In the genomic region with DNA sequence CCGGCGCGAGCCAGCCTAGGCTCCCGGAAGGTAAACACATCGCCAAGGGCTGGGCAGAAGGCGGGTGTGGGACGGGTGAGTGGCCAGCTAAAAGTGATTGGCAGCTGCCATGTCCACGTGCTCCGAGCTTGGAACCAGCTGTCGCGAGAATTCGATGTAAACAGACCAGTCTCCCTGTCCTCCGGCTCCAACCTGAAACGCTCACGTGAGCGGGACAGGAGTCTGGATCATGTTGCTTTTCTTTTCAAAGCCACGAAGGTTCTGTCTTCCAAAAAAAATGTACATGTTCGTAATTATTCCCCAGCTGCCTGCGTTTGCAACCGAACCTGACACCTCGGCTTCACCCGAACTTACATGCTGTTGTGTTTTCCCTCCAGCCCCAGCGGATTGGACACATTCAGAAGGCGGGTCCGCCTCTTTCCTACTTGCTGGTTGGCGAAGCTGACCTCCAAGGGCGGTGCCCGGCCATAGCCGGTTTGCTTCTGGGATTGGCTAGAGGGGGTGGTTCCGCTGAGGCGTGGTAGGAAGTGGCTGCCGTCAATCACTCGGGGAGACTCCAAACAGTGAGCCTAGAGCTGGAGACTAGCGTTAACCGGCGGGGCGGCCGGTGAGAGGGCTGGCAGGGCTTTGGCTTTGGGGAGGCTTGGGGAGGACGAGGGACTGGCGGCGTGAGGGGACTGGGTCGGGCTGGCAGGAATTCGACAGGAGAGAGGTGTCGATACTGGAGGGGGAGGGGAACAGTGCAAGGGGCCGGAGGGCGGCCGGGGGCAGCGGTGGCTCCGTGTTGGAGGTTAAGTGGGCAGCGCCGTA, we compare ENCODE assay signal across 1 cellular context.
A peak's percentile ranks its signal among the peaks of the same experiment; 100 is the strongest.
TF ChIP-seq lines count a peak whose summit lies in the region.

Gene BCAS3 (plus strand): TSS at position 544 of the 810 bp plus-strand sequence.

TF ChIP-seq in HEK293, 187 proteins besides CTCF, POLR2A, EP300 and RAD21 (continued from another document and continues in another):
- TF ChIP-seq ZSCAN5A (tag by site-specific recombination; IDR thresholded peaks at IDR 0.05) (peak; percentile 86), GLIS1 (tag by site-specific recombination; IDR thresholded peaks at IDR 0.05) (no peak), ZNF501 (tag by site-specific recombination; IDR thresholded peaks at IDR 0.05) (peak; percentile 84), ZNF843 (tag by site-specific recombination; IDR thresholded peaks at IDR 0.05) (peak; percentile 66), ZSCAN18 (tag by site-specific recombination; IDR thresholded peaks at IDR 0.05) (no peak), ZNF239 (tag by site-specific recombination; IDR thresholded peaks at IDR 0.05) (peak; percentile 69; the same call in 1 of the 2 replicates), ZNF521 (tag by site-specific recombination; IDR thresholded peaks at IDR 0.05) (no peak), ZNF433 (tag by site-specific recombination; IDR thresholded peaks at IDR 0.05; ENCODE audit: low read depth) (no peak), WT1 (tag by site-specific recombination; IDR thresholded peaks at IDR 0.05) (peak; percentile 72), ZNF629 (tag by site-specific recombination; IDR thresholded peaks at IDR 0.05) (peak; percentile 44; the same call in 1 of the 2 replicates), ZNF473 (tag by site-specific recombination; IDR thresholded peaks at IDR 0.05) (no peak), ZBTB7A (tag by site-specific recombination; IDR thresholded peaks at IDR 0.05; ENCODE audit: low read depth) (no peak; the same call in 1 of the 2 replicates), ZBTB20 (tag by site-specific recombination; IDR thresholded peaks at IDR 0.05) (peak; percentile 38; the same call in 1 of the 2 replicates), HOXC10 (CRISPR knock-in tag; IDR thresholded peaks at IDR 0.05) (no peak), ZNF280D (tag by site-specific recombination; IDR thresholded peaks at IDR 0.05) (no peak), ZNF596 (tag by site-specific recombination; IDR thresholded peaks at IDR 0.05) (no peak), ZSCAN30 (tag by site-specific recombination; IDR thresholded peaks at IDR 0.05) (no peak), ZNF654 (tag by site-specific recombination; IDR thresholded peaks at IDR 0.05; ENCODE audit: low read depth) (no peak), ZNF660 (tag by site-specific recombination; IDR thresholded peaks at IDR 0.05) (0 out of 2 replicates have a peak, but pooled peaks have one; percentile 25), ZNF580 (tag by site-specific recombination; IDR thresholded peaks at IDR 0.05) (0 out of 2 replicates have a peak, but pooled peaks have one; percentile 53), ZNF16 (tag by site-specific recombination; IDR thresholded peaks at IDR 0.05; ENCODE audit: low read depth) (no peak; the same call in 1 of the 2 replicates), ZNF704 (tag by site-specific recombination; IDR thresholded peaks at IDR 0.05) (no peak), ZNF518A (tag by site-specific recombination; conservative IDR thresholded peaks at IDR 0.05; ENCODE audit: low read depth) (peak; percentile 70), MZF1 (tag by site-specific recombination; IDR thresholded peaks at IDR 0.05; ENCODE audit: borderline replicate concordance) (no peak), GLI4 (tag by site-specific recombination; IDR thresholded peaks at IDR 0.05) (peak; percentile 22; the same call in 1 of the 2 replicates), ZNF777 (tag by site-specific recombination; IDR thresholded peaks at IDR 0.05; ENCODE audit: borderline replicate concordance) (peak; percentile 78), SETDB1 (IDR thresholded peaks at IDR 0.05; ENCODE audit: insufficient read length, low read length) (peak; percentile 22), ZNF174 (tag by site-specific recombination; IDR thresholded peaks at IDR 0.05) (no peak), ZXDB (tag by site-specific recombination; IDR thresholded peaks at IDR 0.05) (peak; percentile 63), ZNF324 (tag by site-specific recombination; IDR thresholded peaks at IDR 0.05) (0 out of 2 replicates have a peak, but pooled peaks have one; percentile 54), ZNF394 (tag by site-specific recombination; IDR thresholded peaks at IDR 0.05; ENCODE audit: borderline replicate concordance) (no peak; the same call in 1 of the 2 replicates), ZNF366 (tag by site-specific recombination; conservative IDR thresholded peaks at IDR 0.05) (no peak), ZNF112 (tag by site-specific recombination; IDR thresholded peaks at IDR 0.05) (no peak), ZNF677 (tag by site-specific recombination; IDR thresholded peaks at IDR 0.05) (no peak), SALL2 (tag by site-specific recombination; IDR thresholded peaks at IDR 0.05; ENCODE audit: borderline replicate concordance) (no peak), ZNF423 (tag by site-specific recombination; IDR thresholded peaks at IDR 0.05) (no peak)
- TF ChIP-seq, protein P1, sequence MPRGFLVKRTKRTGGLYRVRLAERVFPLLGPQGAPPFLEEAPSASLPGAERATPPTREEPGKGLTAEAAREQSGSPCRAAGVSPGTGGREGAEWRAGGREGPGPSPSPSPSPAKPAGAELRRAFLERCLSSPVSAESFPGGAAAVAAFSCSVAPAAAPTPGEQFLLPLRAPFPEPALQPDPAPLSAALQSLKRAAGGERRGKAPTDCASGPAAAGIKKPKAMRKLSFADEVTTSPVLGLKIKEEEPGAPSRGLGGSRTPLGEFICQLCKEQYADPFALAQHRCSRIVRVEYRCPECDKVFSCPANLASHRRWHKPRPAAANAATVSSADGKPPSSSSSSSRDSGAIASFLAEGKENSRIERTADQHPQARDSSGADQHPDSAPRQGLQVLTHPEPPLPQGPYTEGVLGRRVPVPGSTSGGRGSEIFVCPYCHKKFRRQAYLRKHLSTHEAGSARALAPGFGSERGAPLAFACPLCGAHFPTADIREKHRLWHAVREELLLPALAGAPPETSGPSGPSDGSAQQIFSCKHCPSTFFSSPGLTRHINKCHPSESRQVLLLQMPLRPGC (tag by site-specific recombination; IDR thresholded peaks at IDR 0.05) = peak; percentile 39
- TF ChIP-seq, protein P2, sequence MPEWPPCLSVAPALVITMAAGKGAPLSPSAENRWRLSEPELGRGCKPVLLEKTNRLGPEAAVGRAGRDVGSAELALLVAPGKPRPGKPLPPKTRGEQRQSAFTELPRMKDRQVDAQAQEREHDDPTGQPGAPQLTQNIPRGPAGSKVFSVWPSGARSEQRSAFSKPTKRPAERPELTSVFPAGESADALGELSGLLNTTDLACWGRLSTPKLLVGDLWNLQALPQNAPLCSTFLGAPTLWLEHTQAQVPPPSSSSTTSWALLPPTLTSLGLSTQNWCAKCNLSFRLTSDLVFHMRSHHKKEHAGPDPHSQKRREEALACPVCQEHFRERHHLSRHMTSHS (tag by site-specific recombination; IDR thresholded peaks at IDR 0.05) = no peak
- TF ChIP-seq, protein P3, sequence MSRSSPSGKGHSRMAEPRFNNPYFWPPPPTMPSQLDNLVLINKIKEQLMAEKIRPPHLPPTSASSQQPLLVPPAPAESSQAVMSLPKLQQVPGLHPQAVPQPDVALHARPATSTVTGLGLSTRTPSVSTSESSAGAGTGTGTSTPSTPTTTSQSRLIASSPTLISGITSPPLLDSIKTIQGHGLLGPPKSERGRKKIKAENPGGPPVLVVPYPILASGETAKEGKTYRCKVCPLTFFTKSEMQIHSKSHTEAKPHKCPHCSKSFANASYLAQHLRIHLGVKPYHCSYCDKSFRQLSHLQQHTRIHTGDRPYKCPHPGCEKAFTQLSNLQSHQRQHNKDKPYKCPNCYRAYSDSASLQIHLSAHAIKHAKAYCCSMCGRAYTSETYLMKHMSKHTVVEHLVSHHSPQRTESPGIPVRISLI (tag by site-specific recombination; IDR thresholded peaks at IDR 0.05) = no peak
